ENCODE assay signal across 6 cellular contexts in the genomic region with DNA sequence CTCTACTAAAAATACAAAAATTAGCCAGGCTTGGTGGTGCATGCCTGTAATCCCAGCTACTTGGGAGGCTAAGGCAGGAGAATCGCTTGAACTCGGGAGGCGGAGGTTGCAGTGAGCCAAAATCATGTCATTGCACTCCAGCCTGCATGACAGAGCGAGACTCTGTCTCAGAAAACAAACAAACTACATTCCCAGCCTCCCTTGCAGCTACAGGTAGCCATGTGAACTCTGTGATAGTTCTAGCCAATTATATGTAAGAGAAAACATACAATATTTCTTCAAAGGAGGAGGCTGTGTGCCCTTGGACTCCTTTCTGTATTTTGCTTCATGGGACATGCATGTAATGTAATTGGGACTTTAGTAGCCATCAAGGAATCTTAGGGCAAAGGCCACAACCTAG. TPM values are rescaled to one million over a fixed set of nuclear protein-coding genes. Genes with fewer than 3 reads are reported as not detected.
DNase-seq lines count a peak whose midpoint lies in the region; ATAC-seq, FAIRE-seq and TF ChIP-seq lines count a peak whose summit lies in the region.
"Not testable (repeated sequence)": the region's sequence is repeated elsewhere in the genome, so short reads cannot be mapped to it uniquely, and the experiment has no call there.

No MANE protein-coding gene starts in this region.

- intact Hi-C loops in GM12878 (cut with micrococcal nuclease; ENCODE audit: unreplicated experiment); K562 (cut with micrococcal nuclease); left colon (cut with DNase I, micrococcal nuclease): not testable (repeated sequence)

- not testable (repeated sequence) for H4K20me1 ChIP-seq in GM12878 (ENCODE audit: control insufficient read depth, insufficient read depth)
- peaks cover 20% of the 10 kb centered on the region; the same call in 1 of the 2 replicates for H4K20me1 ChIP-seq in K562 (replicated peaks; ENCODE audit: control insufficient read depth, insufficient read depth, low read length)

- H4K91ac ChIP-seq in trophoblast cell (ENCODE audit: low read depth, low read length) = not testable (repeated sequence)

- H2BK12ac ChIP-seq in trophoblast cell (ENCODE audit: low read length) = not testable (repeated sequence)

- H3K14ac ChIP-seq in trophoblast cell (ENCODE audit: low read length) = not testable (repeated sequence)

- H3K79me1 ChIP-seq in trophoblast cell (ENCODE audit: low read length) = not testable (repeated sequence)

- in situ Hi-C loops in GM12878 (cut with MboI); K562 (cut with MboI): not testable (repeated sequence)

- H3K27me3 ChIP-seq in GM12878 (replicated peaks in 1 of 2; ENCODE audit: control insufficient read depth in 2 of 2, insufficient read depth in 2 of 2, low read length in 1 of 2); K562 (ENCODE audit: control insufficient read depth in 2 of 2, insufficient read depth in 2 of 2, low read length in 2 of 2); neutrophil; trophoblast cell (ENCODE audit: insufficient read depth, low read length): not testable (repeated sequence)

- H3K23ac ChIP-seq in trophoblast cell (ENCODE audit: low read length) = not testable (repeated sequence)

- RAD21 ChIA-PET in GM12878 (lab: Charles Lee; ENCODE audit: unreplicated experiment) = not testable (repeated sequence)

- H2BK120ac ChIP-seq in trophoblast cell (ENCODE audit: insufficient read depth, low read length, poor library complexity) = not testable (repeated sequence)

- not testable (repeated sequence) for TF ChIP-seq RAD21 in GM12878 (IDR thresholded peaks at IDR 0.05; ENCODE audit: insufficient read depth, low read depth, low read length); K562 (CRISPR knock-in tag; conservative IDR thresholded peaks at IDR 0.05 in 1 of 2, IDR thresholded peaks at IDR 0.05 in 1 of 2)

- CTCF ChIA-PET in HEK293 (lab: Yijun Ruan, JAX); GM12878 (lab: Yijun Ruan, JAX); K562 (lab: Yijun Ruan, JAX; ENCODE audit: low intra/inter-chr PET ratio): not testable (repeated sequence)

- H2AK5ac ChIP-seq in trophoblast cell (ENCODE audit: low read length) = not testable (repeated sequence)

- not testable (repeated sequence) for H3K36me3 ChIP-seq in HEK293 (ENCODE audit: control insufficient read depth in 2 of 2, insufficient read depth in 1 of 2, low read length in 2 of 2); GM12878 (ENCODE audit: control insufficient read depth in 2 of 2, insufficient read depth in 2 of 2, low read length in 1 of 2); K562 (ENCODE audit: control insufficient read depth, insufficient read depth, low read length); neutrophil; trophoblast cell (ENCODE audit: control insufficient read depth in 1 of 2, insufficient read depth in 2 of 2, low read length in 2 of 2)

- TF ChIP-seq EP300 in GM12878 (IDR thresholded peaks at IDR 0.05; ENCODE audit: borderline replicate concordance in 1 of 2, control insufficient read depth in 1 of 2, low read depth in 2 of 2, low read length in 2 of 2); K562 (IDR thresholded peaks at IDR 0.05; ENCODE audit: low read length): not testable (repeated sequence)

- SMC1A ChIA-PET in GM12878 (lab: Charles Lee; ENCODE audit: uncharacterized antibody, unreplicated experiment) = not testable (repeated sequence)

- H3K4me2 ChIP-seq in GM12878 (ENCODE audit: control insufficient read depth, insufficient read depth); K562 (ENCODE audit: insufficient read depth, low read length); trophoblast cell (ENCODE audit: low read length): not testable (repeated sequence)

- FAIRE-seq in GM12878 (lab: Jason Lieb, UNC); K562 (lab: Jason Lieb, UNC): not testable (repeated sequence)

- H2BK5ac ChIP-seq in trophoblast cell (ENCODE audit: low read depth, low read length, poor library complexity) = not testable (repeated sequence)

- H3K27ac ChIP-seq in HEK293 (ENCODE audit: extremely low read depth, low read depth, low read length); GM12878 (ENCODE audit: control insufficient read depth, insufficient read depth); K562 (ENCODE audit: extremely low read depth, low read depth, low read length); trophoblast cell (ENCODE audit: low read depth, low read length): not testable (repeated sequence)
- H3K27ac ChIP-seq in neutrophil = peak overlapping the region; percentile 2

- POLR2A ChIA-PET in HEK293 (lab: Yijun Ruan, JAX); GM12878 (lab: Charles Lee); K562 (lab: Yijun Ruan, JAX): not testable (repeated sequence)

- 100% methylated on average over 4 of the region's 4 CpGs for WGBS in GM12878 (ENCODE audit: insufficient coverage, insufficient replicate concordance, low lambda C conversion rate, missing lambda C conversion rate)
- WGBS in K562 (ENCODE audit: insufficient coverage, low coverage, missing lambda C conversion rate) = 98% methylated on average over 4 of the region's 4 CpGs
- WGBS in trophoblast cell (ENCODE audit: extremely low coverage, insufficient coverage, insufficient read length) = no CpG with 5 or more reads among the region's 4 CpGs

- H3K18ac ChIP-seq in trophoblast cell (ENCODE audit: low read length) = not testable (repeated sequence)

- H2AFZ ChIP-seq in GM12878 (ENCODE audit: control insufficient read depth, low read depth, low read length); K562 (ENCODE audit: low read depth, low read length); trophoblast cell (ENCODE audit: insufficient read depth, low read length, poor library complexity): not testable (repeated sequence)

- peaks cover 81% of the 10 kb centered on the region for H3K79me2 ChIP-seq in GM12878 (ENCODE audit: control insufficient read depth, insufficient read depth, low read length)
- peaks cover 99% of the 10 kb centered on the region for H3K79me2 ChIP-seq in K562 (ENCODE audit: control insufficient read depth, insufficient read depth, low read length)
- H3K79me2 ChIP-seq in trophoblast cell (ENCODE audit: control insufficient read depth, insufficient read depth, low read length, poor library complexity) = not testable (repeated sequence)

- not testable (repeated sequence) for TF ChIP-seq CTCF in HEK293 (tag by site-specific recombination; IDR thresholded peaks at IDR 0.05); GM12878 (IDR thresholded peaks at IDR 0.05 in 2 of 3, conservative IDR thresholded peaks at IDR 0.05 in 1 of 3; ENCODE audit: control insufficient read depth in 2 of 3, extremely low read depth in 1 of 3, insufficient read depth in 1 of 3, low read depth in 3 of 3, low read length in 3 of 3); K562 (IDR thresholded peaks at IDR 0.05 in 2 of 3, conservative IDR thresholded peaks at IDR 0.05 in 1 of 3; ENCODE audit: insufficient read depth in 2 of 3, low read depth in 1 of 3, low read length in 3 of 3); neutrophil (IDR thresholded peaks at IDR 0.05)

- H3K9ac ChIP-seq in GM12878 (ENCODE audit: control insufficient read depth, insufficient read depth, low read length); K562 (ENCODE audit: insufficient read depth in 1 of 2, low read depth in 2 of 2, low read length in 2 of 2); trophoblast cell (ENCODE audit: low read length): not testable (repeated sequence)

- H3K4me3 ChIP-seq in HEK293 (ENCODE audit: low read depth, low read length); GM12878; K562; neutrophil (ENCODE audit: low read depth in 1 of 2, low read length in 1 of 2); trophoblast cell (ENCODE audit: low read depth, low read length): not testable (repeated sequence)

- H3K4ac ChIP-seq in trophoblast cell (ENCODE audit: low read depth, low read length) = peak overlapping the region; percentile 75

- TF ChIP-seq POLR2A in GM12878 (IDR thresholded peaks at IDR 0.05; ENCODE audit: low read depth, low read length); K562 (conservative IDR thresholded peaks at IDR 0.05): not testable (repeated sequence)

- ATAC-seq in GM12878, K562: not testable (repeated sequence)
- peak; percentile 30 for ATAC-seq in left colon

- not testable (repeated sequence) for H3K4me1 ChIP-seq in HEK293 (ENCODE audit: control insufficient read depth, insufficient read depth, low read length); GM12878 (ENCODE audit: control insufficient read depth, insufficient read depth, low read length); trophoblast cell (ENCODE audit: control insufficient read depth in 1 of 2, insufficient read depth in 2 of 2, low read length in 2 of 2)
- H3K4me1 ChIP-seq in K562 (replicated peaks in 1 of 2; ENCODE audit: control insufficient read depth in 2 of 2, insufficient read depth in 2 of 2, low read length in 2 of 2) = peaks cover 10 to 25% of the 10 kb centered on the region in 2 experiments
- H3K4me1 ChIP-seq in neutrophil (ENCODE audit: control insufficient read depth in 1 of 2, insufficient read depth in 1 of 2, low read depth in 1 of 2, low read length in 1 of 2) = peaks cover 13 to 20% of the 10 kb centered on the region in 2 experiments

- not testable (repeated sequence) for H3K9me3 ChIP-seq in HEK293 (ENCODE audit: control insufficient read depth, insufficient read depth, low read depth, low read length); neutrophil; trophoblast cell (ENCODE audit: insufficient read depth, low read depth, low read length)
- H3K9me3 ChIP-seq in GM12878 (replicated peaks; ENCODE audit: control insufficient read depth, insufficient read depth, low read length) = peaks cover 22% of the 10 kb centered on the region
- peaks cover 11% of the 10 kb centered on the region for H3K9me3 ChIP-seq in K562 (replicated peaks; ENCODE audit: control insufficient read depth, insufficient read depth, low read depth, low read length)

- H3K9me1 ChIP-seq in K562 (ENCODE audit: control insufficient read depth, insufficient read depth, low read length) = not testable (repeated sequence)

- DNase-seq in GM12878 (ENCODE audit: low read depth, low spot score); left colon; trophoblast cell: not testable (repeated sequence)
- peak in 1 of 4 experiments; percentile 41 for DNase-seq in K562 (ENCODE audit: extremely low read depth in 1 of 4, low spot score in 3 of 4)

- not testable (repeated sequence) for H4K12ac ChIP-seq in trophoblast cell (ENCODE audit: low read depth, low read length)

- BruUV-seq in GM12878 (replicated peaks; lab: Mats Ljungman, UMichigan); K562 (replicated peaks; lab: Mats Ljungman, UMichigan): not testable (repeated sequence)

- not testable (repeated sequence) for H4K8ac ChIP-seq in trophoblast cell (ENCODE audit: low read depth, low read length)

RNA-seq across cellular contexts. Expression of gene KMT2C, which starts 12.6 kb away (rescaled TPM):
- total RNA-seq in GM12878 (2013; cell fraction: nucleolus; rRNA removed) = 533 and 539 TPM in 2 replicates
- total RNA-seq in GM12878 (2014; rRNA removed) (18.6 and 23.9 TPM in 2 replicates), GM12878 (2014; rRNA removed; fragmentation: Illumina TruSeq; extraction: Trizol) (22.5 and 24.4 TPM in 2 replicates), GM12878 (2021) (45.2 and 51.0 TPM in 2 replicates), K562 (2014; rRNA removed) (28.5 and 35.6 TPM in 2 replicates), K562 (2014; rRNA removed; fragmentation: Illumina TruSeq; extraction: Trizol) (35.8 and 36.2 TPM in 2 replicates), K562 (2015; rRNA removed; fragmentation: Illumina TruSeq; extraction: Trizol) (34.4 and 36.6 TPM in 2 replicates), K562 (2021) (62.1 and 67.8 TPM in 2 replicates), left colon (10 to 100 TPM; 78.4 to 81.1 TPM)
- 20.5 TPM for polyA plus RNA-seq in GM12878 (2011; ENCODE audit: low read depth)
- polyA plus RNA-seq in GM12878 (2011; rRNA removed) (20.1 and 21.5 TPM in 2 replicates), GM12878 (2014; fragmentation: Illumina TruSeq; extraction: Trizol) (23.2 and 27.7 TPM in 2 replicates), GM12878 (2014; fragmentation: Nextera tagmentation; extraction: Ambion mirVana) (10 to 100 TPM in 1 of 2 experiments, 1 to 10 TPM in 1; 3.3 to 11.0 TPM), GM12878 (2014; rRNA removed) (16.4 and 19.7 TPM in 2 replicates), GM12878 (2016; fragmentation: Nextera tagmentation; extraction: Ambion mirVana) (10 to 100 TPM; 10.9 to 14.4 TPM), K562 (2011; rRNA removed) (18.3 and 18.9 TPM in 2 replicates), K562 (2014; fragmentation: Illumina TruSeq; extraction: Trizol) (27.1 and 27.3 TPM in 2 replicates), K562 (2014; fragmentation: Nextera tagmentation; extraction: Ambion mirVana) (10 to 100 TPM in 1 of 2 experiments, 1 to 10 TPM in 1; 4.9 to 13.0 TPM), K562 (2014; rRNA removed) (19.4 and 21.4 TPM in 2 replicates)
- polyA plus RNA-seq in GM12878 (2011; cell fraction: cytosol; rRNA removed) = 19.0 and 25.0 TPM in 2 replicates
- 45.9 and 55.3 TPM in 2 replicates for polyA plus RNA-seq in GM12878 (2011; cell fraction: nucleus; rRNA removed)
- polyA plus RNA-seq in GM12878 (2012) = 18.9 and 21.4 TPM in 2 replicates
- polyA minus RNA-seq in GM12878 (2011; rRNA and poly(A)+ RNA removed) = 90.8 and 145 TPM in 2 replicates
- 31.4 and 32.6 TPM in 2 replicates for polyA minus RNA-seq in GM12878 (2011; cell fraction: cytosol; rRNA and poly(A)+ RNA removed)
- polyA minus RNA-seq in GM12878 (2011; cell fraction: nucleus; rRNA and poly(A)+ RNA removed) = 97.8 and 125 TPM in 2 replicates
- 166 and 463 TPM in 2 replicates for total RNA-seq in K562 (2011; cell fraction: chromatin; rRNA removed; ENCODE audit: low replicate concordance)
- 68.5 and 102 TPM in 2 replicates for total RNA-seq in K562 (2011; cell fraction: nucleolus; rRNA removed)
- 172 and 242 TPM in 2 replicates for total RNA-seq in K562 (2011; cell fraction: nucleoplasm; rRNA removed)
- polyA plus RNA-seq in K562 (2011; cell fraction: cytosol; rRNA removed) = 11.3 and 15.9 TPM in 2 replicates
- polyA plus RNA-seq in K562 (2011; cell fraction: nucleus; rRNA removed) = 55.9 and 66.9 TPM in 2 replicates
- polyA plus RNA-seq in K562 (2012) = 13.2 and 15.7 TPM in 2 replicates
- polyA minus RNA-seq in K562 (2011; rRNA and poly(A)+ RNA removed) = 118 and 126 TPM in 2 replicates
- polyA minus RNA-seq in K562 (2011; cell fraction: cytosol; rRNA and poly(A)+ RNA removed) = 40.0 and 46.3 TPM in 2 replicates
- 89.1 and 146 TPM in 2 replicates for polyA minus RNA-seq in K562 (2011; cell fraction: nucleus; rRNA and poly(A)+ RNA removed)
- polyA plus RNA-seq in trophoblast cell (2013) = 26.4 and 28.2 TPM in 2 replicates
